In genomic region chr13:109369357-109370052, GRCh38 we compare ENCODE assay signal across 23 cellular contexts.
DNase-seq lines count a peak whose midpoint lies in the region; ATAC-seq and TF ChIP-seq lines count a peak whose summit lies in the region.
"Had no signal": no experiment of that assay in that cellular context is flagged by ENCODE, and none has a peak within 500 bp of the region (broad histone marks: within the 10 kb centered on the region; RNA-seq: fewer than 3 reads in every experiment).

No MANE protein-coding gene starts in this region.

- H2AFZ ChIP-seq in neuronal stem cell (ENCODE audit: low read length) = no peak overlapping the region
- H2AFZ ChIP-seq: GM23248 had no signal

- H3K23ac ChIP-seq in neuronal stem cell (ENCODE audit: low read depth, low read length, poor library complexity) = no peak overlapping the region

- no peak for TF ChIP-seq POLR2A in esophagus squamous epithelium (IDR thresholded peaks at IDR 0.05)

- ATAC-seq in Right ventricle myocardium inferior = peak; percentile 29
- ATAC-seq: activated T-cell treated with anti-CD3 and anti-CD28 coated beads, Interleukin-2, amount 50 U/mL, for 4 hours; naive thymus-derived CD4-positive, alpha-beta T cell; stimulated activated naive CD8-positive, alpha-beta T cell treated with anti-CD3 and anti-CD28 coated beads, Interleukin-15, Interleukin-2, amounts not matched to agents 100 U/mL and 50 U/mL, for 24 hours; upper lobe of right lung had no signal

- peaks cover 6% of the 10 kb centered on the region for H3K27me3 ChIP-seq in left ventricle myocardium inferior (ENCODE audit: low read depth)
- no peaks in the 10 kb centered on the region for H3K27me3 ChIP-seq in neuronal stem cell (ENCODE audit: control insufficient read depth in 3 of 3, insufficient read depth in 3 of 3, low read depth in 1 of 3, low read length in 3 of 3)
- peaks cover 0 to 3% (median 0%) of the 10 kb centered on the region in 4 donors for H3K27me3 ChIP-seq in esophagus squamous epithelium
- H3K27me3 ChIP-seq: BLaER1 treated with 17β-estradiol and CSF1 and Interleukin-3, amounts not matched to agents 10 nM and 100 nM; upper lobe of right lung had no signal

- no CpG with 5 or more reads among the region's 14 CpGs for WGBS in neuronal stem cell (ENCODE audit: extremely low coverage in 2 of 2, insufficient read length in 2 of 2, insufficient replicate concordance in 1 of 2), 2 donors
- 50 to 65% methylated on average over 6 to 12 of the region's 14 CpGs for WGBS in esophagus squamous epithelium, 2 donors

- DNase-seq in Right ventricle myocardium inferior (ENCODE audit: missing footprints) = no peak
- DNase-seq in left ventricle myocardium inferior = no peak
- peak; percentile 77 for DNase-seq in globus pallidus (ENCODE audit: low spot score)
- no peak for DNase-seq in neuronal stem cell (ENCODE audit: low spot score)
- no peak for DNase-seq in stimulated activated CD8-positive, alpha-beta memory T cell treated with anti-CD3 and anti-CD28 coated beads, Interleukin-4, amount 100 ng/mL, for 48 hours
- DNase-seq in GM13977 (ENCODE audit: low spot score) = no peak
- DNase-seq in NCI-H510A treated with DMSO at 0.1 percent for 48 hours (lab: John Stamatoyannopoulos, UW) = no peak
- no peak for DNase-seq in esophagus squamous epithelium (lab: John Stamatoyannopoulos, UW)
- DNase-seq: activated CD4-positive, CD25-positive, alpha-beta regulatory T cell treated with anti-CD3 and anti-CD28 coated beads, Interleukin-2, amount 50 U/mL, for 72 hours; activated naive CD4-positive, alpha-beta T cell treated with Interleukin-2 at 50 U/mL for 16 hours; activated T-cell treated with anti-CD3 and anti-CD28 coated beads, Interleukin-2, amount 50 U/mL, for 4 hours; aorta; GM23248; mammary epithelial cell; naive thymus-derived CD4-positive, alpha-beta T cell; NCI-H1436 treated with DMSO at 0.1 percent for 48 hours; NCI-H2171; NCI-H69; small intestine; stimulated activated CD4-positive, alpha-beta T cell treated with anti-CD3 and anti-CD28 coated beads, Interleukin-2, amount 100 ng/mL, for 48 hours; stimulated activated naive CD8-positive, alpha-beta T cell treated with anti-CD3 and anti-CD28 coated beads, Interleukin-15, Interleukin-2, amounts not matched to agents 100 U/mL and 50 U/mL, for 24 hours; upper lobe of right lung had no signal

- H3K18ac ChIP-seq in neuronal stem cell (ENCODE audit: low read length) = peak overlapping the region; percentile 31

- H3K4me2 ChIP-seq in neuronal stem cell (ENCODE audit: insufficient read depth, low read length, poor library complexity, severe bottlenecking) = no peak overlapping the region
- H3K4me2 ChIP-seq: BLaER1 treated with 17β-estradiol and CSF1 and Interleukin-3, amounts not matched to agents 10 nM and 100 nM had no signal

- no peak overlapping the region for H2BK120ac ChIP-seq in neuronal stem cell (ENCODE audit: low read depth, low read length)

- in situ Hi-C loops in GM13977 (cut with MboI; ENCODE audit: low pct_unique_long_range_greater_than_20kb, low sequenced_read_pairs, unreplicated experiment) = no loop called here

- no peak overlapping the region for H2BK5ac ChIP-seq in neuronal stem cell (ENCODE audit: low read length)

- intact Hi-C loops in Right ventricle myocardium inferior (cut with DNase I) = no loop called here
- intact Hi-C loops in left ventricle myocardium inferior (cut with micrococcal nuclease) = no loop called here
- intact Hi-C loops in esophagus squamous epithelium (cut with DNase I) = no loop called here

- no peak overlapping the region for H3K14ac ChIP-seq in neuronal stem cell (ENCODE audit: low read length)

- H2AK5ac ChIP-seq in neuronal stem cell (ENCODE audit: low read depth, low read length) = peak overlapping the region; percentile 23

- no peaks in the 10 kb centered on the region for H3K4me1 ChIP-seq in left ventricle myocardium inferior
- H3K4me1 ChIP-seq in neuronal stem cell (ENCODE audit: control insufficient read depth in 2 of 2, insufficient read depth in 1 of 2, low read depth in 1 of 2, low read length in 2 of 2) = peaks cover 15 to 24% of the 10 kb centered on the region in 2 donors
- H3K4me1 ChIP-seq in esophagus squamous epithelium = no peaks in the 10 kb centered on the region
- H3K4me1 ChIP-seq: upper lobe of right lung had no signal

- H3K4me3 ChIP-seq in left ventricle myocardium inferior = no peak overlapping the region
- no peak overlapping the region for H3K4me3 ChIP-seq in neuronal stem cell (ENCODE audit: low read length in 2 of 2)
- H3K4me3 ChIP-seq in esophagus squamous epithelium = no peak overlapping the region
- H3K4me3 ChIP-seq: BLaER1 treated with 17β-estradiol and CSF1 and Interleukin-3, amounts not matched to agents 10 nM and 100 nM; GM23248; upper lobe of right lung had no signal

- no peak overlapping the region for H2BK15ac ChIP-seq in neuronal stem cell (ENCODE audit: low read length)

- H3K36me3 ChIP-seq in left ventricle myocardium inferior = no peaks in the 10 kb centered on the region
- no peaks in the 10 kb centered on the region for H3K36me3 ChIP-seq in neuronal stem cell (replicated peaks in 1 of 2; ENCODE audit: control insufficient read depth in 2 of 2, insufficient read depth in 2 of 2, low read length in 2 of 2)
- no peaks in the 10 kb centered on the region for H3K36me3 ChIP-seq in esophagus squamous epithelium
- H3K36me3 ChIP-seq: BLaER1 treated with 17β-estradiol and CSF1 and Interleukin-3, amounts not matched to agents 10 nM and 100 nM; upper lobe of right lung had no signal

- TF ChIP-seq CTCF in left ventricle myocardium inferior (IDR thresholded peaks at IDR 0.05; ENCODE audit: borderline replicate concordance) (no peak), GM13977 (IDR thresholded peaks at IDR 0.05; ENCODE audit: extremely low read depth, insufficient read depth, missing control alignments) (no peak), esophagus squamous epithelium (IDR thresholded peaks at IDR 0.05) (no peak)

- H3K79me1 ChIP-seq in neuronal stem cell (ENCODE audit: low read depth, low read length) = no peaks in the 10 kb centered on the region

- no peak overlapping the region for H3K9ac ChIP-seq in neuronal stem cell (ENCODE audit: low read depth, low read length, poor library complexity)
- H3K9ac ChIP-seq: BLaER1 treated with 17β-estradiol and CSF1 and Interleukin-3, amounts not matched to agents 10 nM and 100 nM; GM23248 had no signal

- H3K27ac ChIP-seq in left ventricle myocardium inferior (replicated peaks) (no peak overlapping the region), neuronal stem cell (replicated peaks; ENCODE audit: low read length) (no peak overlapping the region), esophagus squamous epithelium (no peak overlapping the region)
- H3K27ac ChIP-seq: BLaER1 treated with 17β-estradiol and CSF1 and Interleukin-3, amounts not matched to agents 10 nM and 100 nM; GM23248; upper lobe of right lung had no signal

- H2BK12ac ChIP-seq in neuronal stem cell (ENCODE audit: low read length) = no peak overlapping the region

- H4K91ac ChIP-seq in neuronal stem cell (ENCODE audit: low read depth, low read length, poor library complexity) = no peak overlapping the region

- no peak overlapping the region for H4K8ac ChIP-seq in neuronal stem cell (ENCODE audit: low read depth, low read length)

- H3K9me3 ChIP-seq in left ventricle myocardium inferior (replicated peaks) (peaks cover 9% of the 10 kb centered on the region), neuronal stem cell (replicated peaks in 1 of 2; ENCODE audit: control insufficient read depth in 2 of 2, insufficient read depth in 1 of 2, low read depth in 1 of 2, low read length in 2 of 2) (peaks cover 0 to 4% of the 10 kb centered on the region in 2 donors), esophagus squamous epithelium (no peaks in the 10 kb centered on the region)
- H3K9me3 ChIP-seq: upper lobe of right lung had no signal

- H3K4ac ChIP-seq in neuronal stem cell (ENCODE audit: low read length) = no peak overlapping the region
